ENCODE assay signal across 11 cellular contexts in genomic region chr2:69774984-69775982, GRCh38. TPM values are rescaled to one million over a fixed set of nuclear protein-coding genes. Genes with fewer than 3 reads are reported as not detected.
DNase-seq lines count a peak whose midpoint lies in the region; ATAC-seq and TF ChIP-seq lines count a peak whose summit lies in the region.
"Had no signal": no experiment of that assay in that cellular context is flagged by ENCODE, and none has a peak within 500 bp of the region (broad histone marks: within the 10 kb centered on the region; RNA-seq: fewer than 3 reads in every experiment).

No MANE protein-coding gene starts in this region.

- peak overlapping the region; percentile 45 for H2AFZ ChIP-seq in parathyroid adenoma

- DNase-seq in astrocyte of the hippocampus (ENCODE audit: low read depth, low spot score) (peak; percentile 42), glomerular visceral epithelial cell (ENCODE audit: extremely low spot score) (no peak), sigmoid colon (no peak), NCI-H1417 treated with DMSO at 0.1 percent for 48 hours (lab: John Stamatoyannopoulos, UW) (no peak), right cardiac atrium (no peak)
- DNase-seq: amygdala, heart left ventricle, SK-N-SH had no signal

- H3K4me2 ChIP-seq in parathyroid adenoma (ENCODE audit: low read length) = peak overlapping the region; percentile 73
- H3K4me2 ChIP-seq: SK-N-SH had no signal

- TF ChIP-seq CTCF in HEK293 (tag by site-specific recombination; IDR thresholded peaks at IDR 0.05) (no peak), parathyroid adenoma (IDR thresholded peaks at IDR 0.05) (no peak), sigmoid colon (IDR thresholded peaks at IDR 0.05) (no peak)

- H3K4me1 ChIP-seq in HEK293 (ENCODE audit: control insufficient read depth, insufficient read depth, low read length) (peaks cover 10% of the 10 kb centered on the region), parathyroid adenoma (peaks cover 33% of the 10 kb centered on the region), sigmoid colon (peaks cover 0 to 10% (median 7%) of the 10 kb centered on the region in 4 donors), right cardiac atrium (ENCODE audit: control insufficient read depth, insufficient read depth, low read length) (no peaks in the 10 kb centered on the region)

- TF ChIP-seq POLR2A in sigmoid colon (IDR thresholded peaks at IDR 0.05) = no peak

- no peak overlapping the region for H3K9ac ChIP-seq in parathyroid adenoma
- H3K9ac ChIP-seq: SK-N-SH had no signal

- TF ChIP-seq EP300 in sigmoid colon (IDR thresholded peaks at IDR 0.05) = no peak

- H3K27ac ChIP-seq in HEK293 (ENCODE audit: extremely low read depth, low read depth, low read length) (peak overlapping the region; percentile 44; the same call in 1 of the 2 replicates), parathyroid adenoma (peak overlapping the region; percentile 79), sigmoid colon (no peak overlapping the region), right cardiac atrium (ENCODE audit: low read length) (no peak overlapping the region)

- peaks cover 11% of the 10 kb centered on the region for H3K79me2 ChIP-seq in parathyroid adenoma

- no peaks in the 10 kb centered on the region for H3K36me3 ChIP-seq in HEK293 (ENCODE audit: control insufficient read depth in 2 of 2, insufficient read depth in 1 of 2, low read length in 2 of 2)
- H3K36me3 ChIP-seq in parathyroid adenoma (ENCODE audit: control insufficient read depth, insufficient read depth, low read length) = no peaks in the 10 kb centered on the region
- H3K36me3 ChIP-seq in sigmoid colon = no peaks in the 10 kb centered on the region
- H3K36me3 ChIP-seq: heart left ventricle had no signal

- H3K27me3 ChIP-seq in parathyroid adenoma (ENCODE audit: control insufficient read depth, insufficient read depth, low read length) (no peaks in the 10 kb centered on the region), sigmoid colon (no peaks in the 10 kb centered on the region), right cardiac atrium (ENCODE audit: control insufficient read depth, insufficient read depth) (no peaks in the 10 kb centered on the region)
- H3K27me3 ChIP-seq: heart left ventricle had no signal

- 51 to 56% methylated on average over 7 of the region's 7 CpGs for WGBS in sigmoid colon, 2 donors
- 55% methylated on average over 7 of the region's 7 CpGs for WGBS in right cardiac atrium

- CTCF ChIA-PET in HEK293 (lab: Yijun Ruan, JAX) = no interaction called here

- no peaks in the 10 kb centered on the region for H3K9me3 ChIP-seq in HEK293 (ENCODE audit: control insufficient read depth, insufficient read depth, low read depth, low read length)
- no peaks in the 10 kb centered on the region for H3K9me3 ChIP-seq in parathyroid adenoma (ENCODE audit: control insufficient read depth, low read length)
- peaks cover 0 to 4% (median 0%) of the 10 kb centered on the region in 4 donors for H3K9me3 ChIP-seq in sigmoid colon
- H3K9me3 ChIP-seq in right cardiac atrium (ENCODE audit: control insufficient read depth, low read length) = no peaks in the 10 kb centered on the region
- H3K9me3 ChIP-seq: SK-N-SH had no signal

- POLR2A ChIA-PET in HEK293 (lab: Yijun Ruan, JAX) = no interaction called here

- peak; percentile 37 for ATAC-seq in GM18502 (IDR thresholded peaks at IDR 0.05; ENCODE audit: poor library complexity, unreplicated experiment)
- ATAC-seq in right cardiac atrium = no peak
- ATAC-seq: heart left ventricle had no signal

- H3K4me3 ChIP-seq in HEK293 (ENCODE audit: low read depth, low read length) (no peak overlapping the region), parathyroid adenoma (ENCODE audit: low read depth, low read length) (no peak overlapping the region), sigmoid colon (no peak overlapping the region), right cardiac atrium (ENCODE audit: low read length) (no peak overlapping the region)

- intact Hi-C loops in sigmoid colon (cut with DNase I) (no loop called here), right cardiac atrium (cut with DNase I) (no loop called here)

TF ChIP-seq in HEK293, 187 proteins besides CTCF, POLR2A, EP300 and RAD21 (continues in another document):
- TF ChIP-seq ZNF280C (tag by site-specific recombination; IDR thresholded peaks at IDR 0.05) = no peak
- TF ChIP-seq, protein P1, sequence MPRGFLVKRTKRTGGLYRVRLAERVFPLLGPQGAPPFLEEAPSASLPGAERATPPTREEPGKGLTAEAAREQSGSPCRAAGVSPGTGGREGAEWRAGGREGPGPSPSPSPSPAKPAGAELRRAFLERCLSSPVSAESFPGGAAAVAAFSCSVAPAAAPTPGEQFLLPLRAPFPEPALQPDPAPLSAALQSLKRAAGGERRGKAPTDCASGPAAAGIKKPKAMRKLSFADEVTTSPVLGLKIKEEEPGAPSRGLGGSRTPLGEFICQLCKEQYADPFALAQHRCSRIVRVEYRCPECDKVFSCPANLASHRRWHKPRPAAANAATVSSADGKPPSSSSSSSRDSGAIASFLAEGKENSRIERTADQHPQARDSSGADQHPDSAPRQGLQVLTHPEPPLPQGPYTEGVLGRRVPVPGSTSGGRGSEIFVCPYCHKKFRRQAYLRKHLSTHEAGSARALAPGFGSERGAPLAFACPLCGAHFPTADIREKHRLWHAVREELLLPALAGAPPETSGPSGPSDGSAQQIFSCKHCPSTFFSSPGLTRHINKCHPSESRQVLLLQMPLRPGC (tag by site-specific recombination; IDR thresholded peaks at IDR 0.05) = no peak
- TF ChIP-seq, protein P2, sequence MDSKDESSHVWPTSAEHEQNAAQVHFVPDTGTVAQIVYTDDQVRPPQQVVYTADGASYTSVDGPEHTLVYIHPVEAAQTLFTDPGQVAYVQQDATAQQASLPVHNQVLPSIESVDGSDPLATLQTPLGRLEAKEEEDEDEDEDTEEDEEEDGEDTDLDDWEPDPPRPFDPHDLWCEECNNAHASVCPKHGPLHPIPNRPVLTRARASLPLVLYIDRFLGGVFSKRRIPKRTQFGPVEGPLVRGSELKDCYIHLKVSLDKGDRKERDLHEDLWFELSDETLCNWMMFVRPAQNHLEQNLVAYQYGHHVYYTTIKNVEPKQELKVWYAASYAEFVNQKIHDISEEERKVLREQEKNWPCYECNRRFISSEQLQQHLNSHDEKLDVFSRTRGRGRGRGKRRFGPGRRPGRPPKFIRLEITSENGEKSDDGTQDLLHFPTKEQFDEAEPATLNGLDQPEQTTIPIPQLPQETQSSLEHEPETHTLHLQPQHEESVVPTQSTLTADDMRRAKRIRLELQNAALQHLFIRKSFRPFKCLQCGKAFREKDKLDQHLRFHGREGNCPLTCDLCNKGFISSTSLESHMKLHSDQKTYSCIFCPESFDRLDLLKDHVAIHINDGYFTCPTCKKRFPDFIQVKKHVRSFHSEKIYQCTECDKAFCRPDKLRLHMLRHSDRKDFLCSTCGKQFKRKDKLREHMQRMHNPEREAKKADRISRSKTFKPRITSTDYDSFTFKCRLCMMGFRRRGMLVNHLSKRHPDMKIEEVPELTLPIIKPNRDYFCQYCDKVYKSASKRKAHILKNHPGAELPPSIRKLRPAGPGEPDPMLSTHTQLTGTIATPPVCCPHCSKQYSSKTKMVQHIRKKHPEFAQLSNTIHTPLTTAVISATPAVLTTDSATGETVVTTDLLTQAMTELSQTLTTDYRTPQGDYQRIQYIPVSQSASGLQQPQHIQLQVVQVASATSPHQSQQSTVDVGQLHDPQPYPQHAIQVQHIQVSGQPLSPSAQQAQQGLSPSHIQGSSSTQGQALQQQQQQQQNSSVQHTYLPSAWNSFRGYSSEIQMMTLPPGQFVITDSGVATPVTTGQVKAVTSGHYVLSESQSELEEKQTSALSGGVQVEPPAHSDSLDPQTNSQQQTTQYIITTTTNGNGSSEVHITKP (tag by site-specific recombination; IDR thresholded peaks at IDR 0.05) = peak; percentile 60
- TF ChIP-seq ZNF341 (tag by site-specific recombination; IDR thresholded peaks at IDR 0.05; ENCODE audit: low read depth) = peak; percentile 58; the same call in 1 of the 2 replicates
- no peak for TF ChIP-seq ZNF791 (tag by site-specific recombination; IDR thresholded peaks at IDR 0.05)
- TF ChIP-seq EGR2 (tag by site-specific recombination; IDR thresholded peaks at IDR 0.05; ENCODE audit: low read depth) = no peak
- TF ChIP-seq, protein P3, sequence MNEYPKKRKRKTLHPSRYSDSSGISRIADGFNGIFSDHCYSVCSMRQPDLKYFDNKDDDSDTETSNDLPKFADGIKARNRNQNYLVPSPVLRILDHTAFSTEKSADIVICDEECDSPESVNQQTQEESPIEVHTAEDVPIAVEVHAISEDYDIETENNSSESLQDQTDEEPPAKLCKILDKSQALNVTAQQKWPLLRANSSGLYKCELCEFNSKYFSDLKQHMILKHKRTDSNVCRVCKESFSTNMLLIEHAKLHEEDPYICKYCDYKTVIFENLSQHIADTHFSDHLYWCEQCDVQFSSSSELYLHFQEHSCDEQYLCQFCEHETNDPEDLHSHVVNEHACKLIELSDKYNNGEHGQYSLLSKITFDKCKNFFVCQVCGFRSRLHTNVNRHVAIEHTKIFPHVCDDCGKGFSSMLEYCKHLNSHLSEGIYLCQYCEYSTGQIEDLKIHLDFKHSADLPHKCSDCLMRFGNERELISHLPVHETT (tag by site-specific recombination; IDR thresholded peaks at IDR 0.05) = no peak
- 0 out of 2 replicates have a peak, but pooled peaks have one; percentile 41 for TF ChIP-seq ZNF600 (tag by site-specific recombination; IDR thresholded peaks at IDR 0.05)

RNA-seq across cellular contexts. Expression of gene ANXA4, which starts 33.3 kb away (rescaled TPM):
- total RNA-seq in sigmoid colon = 10 to 100 TPM; 33.3 to 55.8 (median 44.5) TPM
- 100 to 1,000 TPM; 129 to 183 (median 155) TPM for polyA plus RNA-seq in sigmoid colon
- total RNA-seq in right cardiac atrium = 10 to 100 TPM; 27.1 to 43.7 (median 33.9) TPM
- 15.4 TPM for polyA plus RNA-seq in right cardiac atrium

RNA-seq across cellular contexts. Expression of gene GMCL1, which starts 54.2 kb away (rescaled TPM):
- 10 to 100 TPM; 10.5 to 15.3 (median 12.9) TPM for total RNA-seq in sigmoid colon
- 10 to 100 TPM; 10.7 to 15.0 (median 12.3) TPM for polyA plus RNA-seq in sigmoid colon
- 1 to 10 TPM; 4.6 to 6.8 (median 6.4) TPM for total RNA-seq in right cardiac atrium
- polyA plus RNA-seq in right cardiac atrium = 2.5 TPM

Comparison
In these comparisons a context has a peak if more than half of its experiments do, and no peak if none do; other contexts are left out.
1. H3K27ac ChIP-seq: peak in HEK293 (single experiment) and parathyroid adenoma (single experiment); none in sigmoid colon (0 of 4) and right cardiac atrium (single experiment).